Comparison of ENCODE assay signal across 1 cellular context in genomic region chr15:63510548-63510940, GRCh38.
TF ChIP-seq lines count a peak whose summit lies in the region.

No MANE protein-coding gene starts in this region.

TF ChIP-seq in K562, 482 proteins besides CTCF, POLR2A, EP300 and RAD21 (continued from another document):
- no peak for TF ChIP-seq ATF6 (CRISPR knock-in tag; IDR thresholded peaks at IDR 0.05)
- TF ChIP-seq, protein P1, sequence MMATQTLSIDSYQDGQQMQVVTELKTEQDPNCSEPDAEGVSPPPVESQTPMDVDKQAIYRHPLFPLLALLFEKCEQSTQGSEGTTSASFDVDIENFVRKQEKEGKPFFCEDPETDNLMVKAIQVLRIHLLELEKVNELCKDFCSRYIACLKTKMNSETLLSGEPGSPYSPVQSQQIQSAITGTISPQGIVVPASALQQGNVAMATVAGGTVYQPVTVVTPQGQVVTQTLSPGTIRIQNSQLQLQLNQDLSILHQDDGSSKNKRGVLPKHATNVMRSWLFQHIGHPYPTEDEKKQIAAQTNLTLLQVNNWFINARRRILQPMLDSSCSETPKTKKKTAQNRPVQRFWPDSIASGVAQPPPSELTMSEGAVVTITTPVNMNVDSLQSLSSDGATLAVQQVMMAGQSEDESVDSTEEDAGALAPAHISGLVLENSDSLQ (IDR thresholded peaks at IDR 0.05), result peak; percentile 88
- no peak for TF ChIP-seq ZNF384 (IDR thresholded peaks at IDR 0.05; ENCODE audit: low read depth, low read length)
- TF ChIP-seq CHD4 (IDR thresholded peaks at IDR 0.05; ENCODE audit: insufficient read depth, insufficient replicate concordance, low read depth, low read length, poor library complexity, severe bottlenecking), result no peak
